8 cellular contexts compared by ENCODE assay signal in genomic region chr7:30504347-30505173, GRCh38. TPM values are rescaled to one million over a fixed set of nuclear protein-coding genes. Genes with fewer than 3 reads are reported as not detected.
DNase-seq lines count a peak whose midpoint lies in the region; ATAC-seq lines count a peak whose summit lies in the region.

Gene GGCT (minus strand): TSS chr7:30504829. CDS start chr7:30504709, 120 bp downstream.

- DNase-seq in C1 segment of cervical spinal cord (lab: John Stamatoyannopoulos, UW) (peak; percentile 63 to 99 (median 96)), NCI-H748 (lab: John Stamatoyannopoulos, UW; ENCODE audit: unreplicated experiment) (peak; percentile 99), dedifferentiated amniotic fluid mesenchymal stem cell (ENCODE audit: extremely low spot score) (peak; percentile 99), left lobe of liver (ENCODE audit: low spot score) (peak; percentile 99)
- peak; percentile 95 for DNase-seq in activated CD4-positive, alpha-beta T cell treated with anti-CD3 and anti-CD28 coated beads, Interleukin-2, amount 50 U/mL, for 1 hour
- peak; percentile 95 for DNase-seq in stimulated activated CD4-positive, alpha-beta T cell treated with anti-CD3 and anti-CD28 coated beads, Interleukin-2, amount 100 ng/mL, for 4 hours (ENCODE audit: low read depth)

- ATAC-seq in GM19351 (IDR thresholded peaks at IDR 0.05; ENCODE audit: unreplicated experiment) (peak; percentile 96), HG03521 (IDR thresholded peaks at IDR 0.05; ENCODE audit: unreplicated experiment) (peak; percentile 99), left lobe of liver (peak; percentile 95)

RNA-seq across cellular contexts. Expression of gene GGCT, which starts in this region (rescaled TPM):
- 15.5 TPM for total RNA-seq in left lobe of liver

Comparison
In these comparisons a context has a peak if more than half of its experiments do, and no peak if none do; other contexts are left out.
1. Peak in every context shown above with its lines: DNase-seq and ATAC-seq.